Comparison of ENCODE assay signal across 23 cellular contexts in genomic region chr3:134864644-134865043, GRCh38.
DNase-seq lines count a peak whose midpoint lies in the region; FAIRE-seq and TF ChIP-seq lines count a peak whose summit lies in the region.
"Had no signal": no experiment of that assay in that cellular context is flagged by ENCODE, and none has a peak within 500 bp of the region (broad histone marks: within the 10 kb centered on the region; RNA-seq: fewer than 3 reads in every experiment).

No MANE protein-coding gene starts in this region.

- H3K36me3 ChIP-seq in neutrophil: no peaks in the 10 kb centered on the region
- H3K36me3 ChIP-seq: BLaER1 treated with 17β-estradiol and CSF1 and Interleukin-3, amounts not matched to agents 10 nM and 100 nM had no signal

- peak overlapping the region; percentile 34 for H3K27ac ChIP-seq in neutrophil
- no peak overlapping the region for H3K27ac ChIP-seq in coronary artery
- H3K27ac ChIP-seq: BLaER1 treated with 17β-estradiol and CSF1 and Interleukin-3, amounts not matched to agents 10 nM and 100 nM had no signal

- intact Hi-C loops in Calu3 (cut with micrococcal nuclease; ENCODE audit: unreplicated experiment): no loop called here

- H3K36me3 Mint-ChIP-seq in Calu3 (ENCODE audit: insufficient read depth, unreplicated experiment): no peaks in the 10 kb centered on the region
- H3K36me3 Mint-ChIP-seq: activated naive CD4-positive, alpha-beta T cell treated with anti-CD3 and anti-CD28 coated beads, Interleukin-2, amount 10 ng/mL, durations not matched to agents 7 days and 5 days; IgD-negative memory B cell had no signal

- CTCF ChIA-PET in HEK293T (lab: Yijun Ruan, JAX) (no interaction called here), Calu3 (lab: Charles Lee) (no interaction called here)

- TF ChIP-seq CTCF in fibroblast of the aortic adventitia (IDR thresholded peaks at IDR 0.05; ENCODE audit: insufficient read depth, low read length): no peak
- TF ChIP-seq CTCF in neutrophil (IDR thresholded peaks at IDR 0.05): no peak
- no peak for TF ChIP-seq CTCF in coronary artery (IDR thresholded peaks at IDR 0.05)
- no peak for TF ChIP-seq CTCF in Calu3 (IDR thresholded peaks at IDR 0.05; ENCODE audit: unreplicated experiment)

- H3K9me3 ChIP-seq in neutrophil: no peaks in the 10 kb centered on the region
- H3K9me3 ChIP-seq: BLaER1 treated with 17β-estradiol and CSF1 and Interleukin-3, amounts not matched to agents 10 nM and 100 nM had no signal

- FAIRE-seq in GM18507 (lab: Jason Lieb, UNC): peak; percentile 9

- H3K27me3 ChIP-seq in neutrophil: no peaks in the 10 kb centered on the region
- H3K27me3 ChIP-seq: BLaER1 treated with 17β-estradiol and CSF1 and Interleukin-3, amounts not matched to agents 10 nM and 100 nM had no signal

- H3K4me1 ChIP-seq in neutrophil (ENCODE audit: control insufficient read depth in 1 of 2, insufficient read depth in 1 of 2, low read depth in 1 of 2, low read length in 1 of 2): peaks cover 0 to 8% of the 10 kb centered on the region in 2 experiments

- BruUV-seq in Calu3 (replicated peaks; lab: Mats Ljungman, UMichigan): no TSS peak

- H3K4me3 Mint-ChIP-seq in Calu3 (ENCODE audit: low read depth, unreplicated experiment): no peak overlapping the region
- H3K4me3 Mint-ChIP-seq: activated naive CD4-positive, alpha-beta T cell treated with anti-CD3 and anti-CD28 coated beads, Interleukin-2, amount 10 ng/mL, durations not matched to agents 7 days and 5 days; IgD-negative memory B cell; neural crest cell had no signal

- H3K4me3 ChIP-seq in fibroblast of the aortic adventitia (ENCODE audit: low read depth, low read length) (no peak overlapping the region), neutrophil (ENCODE audit: low read depth in 1 of 2, low read length in 1 of 2) (no peak overlapping the region), coronary artery (no peak overlapping the region)
- H3K4me3 ChIP-seq: BLaER1 treated with 17β-estradiol and CSF1 and Interleukin-3, amounts not matched to agents 10 nM and 100 nM had no signal

- POLR2A ChIA-PET in HEK293T (lab: Yijun Ruan, JAX): no interaction called here

- H3K9me3 Mint-ChIP-seq in Calu3 (ENCODE audit: low read depth, unreplicated experiment): no peaks in the 10 kb centered on the region
- H3K9me3 Mint-ChIP-seq: activated naive CD4-positive, alpha-beta T cell treated with anti-CD3 and anti-CD28 coated beads, Interleukin-2, amount 10 ng/mL, durations not matched to agents 7 days and 5 days; IgD-negative memory B cell; neural crest cell had no signal

- DNase-seq in GM18507 (ENCODE audit: extremely low spot score, insufficient read length, low read depth): no peak
- DNase-seq in NOMO-1 treated with dmso at 0.1 percent for 144 hours (lab: John Stamatoyannopoulos, UW; ENCODE audit: unreplicated experiment): peak; percentile 12
- DNase-seq in fibroblast of the aortic adventitia (ENCODE audit: low read depth): peak; percentile 32
- no peak for DNase-seq in HEK293T (ENCODE audit: extremely low spot score)
- no peak for DNase-seq in coronary artery (ENCODE audit: low spot score)
- DNase-seq in Calu3: no peak
- DNase-seq: activated CD4-positive, alpha-beta T cell treated with anti-CD3 and anti-CD28 coated beads for 48 hours; activated naive CD4-positive, alpha-beta T cell treated with anti-CD3 and anti-CD28 coated beads, Interleukin-2, amount 10 ng/mL, durations not matched to agents 7 days and 5 days; DMS79 treated with DMSO at 0.1 percent for 48 hours; effector memory CD4-positive, alpha-beta T cell; foreskin melanocyte; H7; mammary epithelial cell; NCI-H1092; NCI-H2171; NK-92 treated with Interleukin-12 subunit alpha and Interleukin-12 subunit beta, amount 100 ng/mL, for 24 hours; SIG-M5; stimulated activated CD8-positive, alpha-beta memory T cell treated with anti-CD3 and anti-CD28 coated beads, Interleukin-4, amount 100 ng/mL, for 48 hours; T-helper 9 cell had no signal

- H3K27ac Mint-ChIP-seq in Calu3 (ENCODE audit: unreplicated experiment): no peak overlapping the region
- H3K27ac Mint-ChIP-seq: activated naive CD4-positive, alpha-beta T cell treated with anti-CD3 and anti-CD28 coated beads, Interleukin-2, amount 10 ng/mL, durations not matched to agents 7 days and 5 days; IgD-negative memory B cell had no signal

- peaks cover 75% of the 10 kb centered on the region for H3K27me3 Mint-ChIP-seq in Calu3 (ENCODE audit: unreplicated experiment)

- H3K4me1 Mint-ChIP-seq in Calu3 (ENCODE audit: low read depth, unreplicated experiment): no peaks in the 10 kb centered on the region
- H3K4me1 Mint-ChIP-seq: activated naive CD4-positive, alpha-beta T cell treated with anti-CD3 and anti-CD28 coated beads, Interleukin-2, amount 10 ng/mL, durations not matched to agents 7 days and 5 days had no signal

TF ChIP-seq in HEK293T, 16 proteins besides CTCF, POLR2A, EP300 and RAD21:
- TF ChIP-seq SUZ12 (IDR thresholded peaks at IDR 0.05): no peak
- no peak for TF ChIP-seq NFRKB (IDR thresholded peaks at IDR 0.05)
- TF ChIP-seq LEF1 (IDR thresholded peaks at IDR 0.05; ENCODE audit: borderline replicate concordance): no peak
- no peak for TF ChIP-seq ELF4 (IDR thresholded peaks at IDR 0.05)
- no peak for TF ChIP-seq FOXM1 (IDR thresholded peaks at IDR 0.05; ENCODE audit: borderline replicate concordance)
- TF ChIP-seq ZNF384 (IDR thresholded peaks at IDR 0.05): no peak
- no peak for TF ChIP-seq CTBP1 (IDR thresholded peaks at IDR 0.05; ENCODE audit: borderline replicate concordance)
- no peak for TF ChIP-seq SP1 (IDR thresholded peaks at IDR 0.05)
- TF ChIP-seq ARNT (IDR thresholded peaks at IDR 0.05): no peak
- TF ChIP-seq FOXA1 (IDR thresholded peaks at IDR 0.05): no peak

Comparison
In these comparisons a context has a peak if more than half of its experiments do, and no peak if none do; other contexts are left out.
1. DNase-seq: peak in NOMO-1 treated with dmso at 0.1 percent for 144 hours (single experiment) and fibroblast of the aortic adventitia (single experiment); none in GM18507 (single experiment), HEK293T (single experiment), coronary artery (single experiment) and Calu3 (single experiment).